In genomic region chr10:99235469-99235871, GRCh38 we compare ENCODE assay signal across 11 cellular contexts. TPM values are rescaled to one million over a fixed set of nuclear protein-coding genes. Genes with fewer than 3 reads are reported as not detected.
DNase-seq lines count a peak whose midpoint lies in the region; ATAC-seq and TF ChIP-seq lines count a peak whose summit lies in the region.
"Had no signal": no experiment of that assay in that cellular context is flagged by ENCODE, and none has a peak within 500 bp of the region (broad histone marks: within the 10 kb centered on the region; RNA-seq: fewer than 3 reads in every experiment).

Gene HPSE2 (minus strand): TSS chr10:99235852.

- 1 to 3% methylated on average over 8 of the region's 8 CpGs for WGBS in aorta, 2 donors

- no peak for TF ChIP-seq CTCF in left ventricle myocardium inferior (IDR thresholded peaks at IDR 0.05; ENCODE audit: borderline replicate concordance)

- H3K36me3 ChIP-seq in left ventricle myocardium inferior (no peaks in the 10 kb centered on the region), aorta (ENCODE audit: control insufficient read depth in 1 of 2, insufficient read depth in 2 of 2, low read length in 1 of 2) (no peaks in the 10 kb centered on the region)

- peaks cover 100% of the 10 kb centered on the region for H3K27me3 ChIP-seq in left ventricle myocardium inferior (ENCODE audit: low read depth)
- no peaks in the 10 kb centered on the region for H3K27me3 ChIP-seq in aorta (ENCODE audit: control insufficient read depth in 1 of 2, insufficient read depth in 2 of 2, low read length in 1 of 2)

- intact Hi-C loops in left ventricle myocardium inferior (cut with micrococcal nuclease) (no loop called here), Right ventricle myocardium inferior (cut with DNase I) (no loop called here), aorta (cut with DNase I) (no loop called here)

- ATAC-seq in Right ventricle myocardium inferior: no peak
- no peak for ATAC-seq in naive B cell (ENCODE audit: low read depth in 2 of 2)
- no peak for ATAC-seq in aorta (ENCODE audit: low FRiP score)
- ATAC-seq in HG02870 (IDR thresholded peaks at IDR 0.05; ENCODE audit: unreplicated experiment): no peak

- H3K4me1 Mint-ChIP-seq in naive B cell: peaks cover 22 to 39% (median 28%) of the 10 kb centered on the region in 3 donors

- H3K27ac ChIP-seq in left ventricle myocardium inferior (replicated peaks): no peak within 1 kb of the TSS
- H3K27ac ChIP-seq in aorta (ENCODE audit: low read depth in 1 of 2, low read length in 2 of 2): peak within 1 kb of the TSS in 1 of 2 donors; percentile 76

- peak within 1 kb of the TSS; percentile 65 for H3K4me3 ChIP-seq in left ventricle myocardium inferior
- peak within 1 kb of the TSS; percentile 28 to 77 for H3K4me3 ChIP-seq in aorta (ENCODE audit: low read length in 2 of 2)

- DNase-seq in left ventricle myocardium inferior (no peak), Right ventricle myocardium inferior (ENCODE audit: missing footprints) (no peak), ecto neural progenitor cell (ENCODE audit: low spot score) (peak; percentile 57), naive B cell (no peak), aorta (no peak), OCI-M2 (lab: John Stamatoyannopoulos, UW; ENCODE audit: unreplicated experiment) (no peak), GOT3 (lab: John Stamatoyannopoulos, UW) (no peak)
- DNase-seq: Calu3, left cardiac atrium, NCI-H2029 treated with DMSO at 0.1 percent for 48 hours had no signal

- peaks cover 0 to 53% (median 34%) of the 10 kb centered on the region in 7 donors for H3K9me3 Mint-ChIP-seq in naive B cell

- H3K4me3 Mint-ChIP-seq in naive B cell: peak within 1 kb of the TSS in 6 of 8 donors; percentile 15 to 84 (median 60)

- peaks cover 43% of the 10 kb centered on the region for H3K4me1 ChIP-seq in left ventricle myocardium inferior
- H3K4me1 ChIP-seq in aorta (ENCODE audit: control insufficient read depth in 1 of 2, insufficient read depth in 2 of 2, low read length in 2 of 2): no peaks in the 10 kb centered on the region

- peaks cover 55 to 70% (median 62%) of the 10 kb centered on the region in 3 donors for H3K27me3 Mint-ChIP-seq in naive B cell

- H3K36me3 Mint-ChIP-seq in naive B cell: peaks cover 7 to 10% of the 10 kb centered on the region in 2 donors

- H3K27ac Mint-ChIP-seq in naive B cell: peak within 1 kb of the TSS in 1 of 6 donors; percentile 87

- H3K9me3 ChIP-seq in left ventricle myocardium inferior (replicated peaks) (no peaks in the 10 kb centered on the region), aorta (ENCODE audit: control insufficient read depth, low read length) (no peaks in the 10 kb centered on the region)

RNA-seq across cellular contexts. Expression of gene HPSE2, which starts in this region (rescaled TPM):
- total RNA-seq in left ventricle myocardium inferior (not detected), Right ventricle myocardium inferior (0.14 TPM), aorta (1 to 10 TPM; 3.4 to 6.3 TPM)
- polyA plus RNA-seq in naive B cell (ENCODE audit: low read depth in 6 of 6) (not detected), aorta (10 to 100 TPM in 1 of 2 donors, 1 to 10 TPM in 1; 1.2 to 22.0 TPM)
- total RNA-seq: Calu3 had no signal
